Comparison of ENCODE assay signal across 1 cellular context in the genomic region with DNA sequence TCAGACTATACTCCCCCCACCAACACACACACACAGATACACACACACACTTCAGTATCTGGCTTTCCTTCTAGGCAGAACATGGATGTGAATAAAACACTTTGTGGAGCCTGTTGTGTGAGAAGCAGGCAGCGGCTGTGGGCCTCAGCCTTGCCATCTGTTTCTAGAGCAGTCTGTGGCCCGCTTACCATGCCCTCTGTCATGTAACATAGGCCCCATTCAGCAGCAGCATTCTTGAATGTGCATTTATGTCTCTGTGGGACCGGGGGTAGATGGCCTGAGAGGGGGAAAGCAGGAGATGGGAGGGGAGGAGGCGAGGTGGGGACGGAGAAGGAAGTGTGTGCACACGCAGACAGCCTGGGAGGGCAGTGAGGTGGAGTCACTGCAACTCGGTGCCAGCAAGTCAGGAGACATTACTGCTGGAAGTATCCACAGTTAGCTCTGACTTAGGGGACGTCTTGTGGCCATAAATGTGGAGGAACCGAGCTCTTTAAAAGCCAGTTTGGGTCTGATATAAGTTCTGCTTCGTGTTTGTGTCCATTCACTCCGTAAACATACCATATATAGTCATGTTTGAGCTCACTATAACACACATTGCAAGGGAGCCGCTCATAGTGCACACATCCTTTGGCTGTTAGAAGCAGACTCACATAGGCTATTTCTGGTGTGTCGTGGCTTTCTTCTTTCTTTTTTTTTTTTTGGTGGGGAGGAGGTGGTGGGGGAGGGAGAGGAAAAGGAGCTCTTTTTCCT.
TF ChIP-seq lines count a peak whose summit lies in the region.

No MANE protein-coding gene starts in this region.

TF ChIP-seq in HepG2, 621 proteins besides CTCF, POLR2A, EP300 and RAD21 (continued from another document):
- no peak for TF ChIP-seq FOXA1 (IDR thresholded peaks at IDR 0.05)
- TF ChIP-seq FOXA1 (CRISPR knock-in tag; IDR thresholded peaks at IDR 0.05), result no peak
- TF ChIP-seq ZFP91 (CRISPR knock-in tag; IDR thresholded peaks at IDR 0.05; ENCODE audit: borderline replicate concordance), result peak; percentile 61
- 0 out of 2 replicates have a peak, but pooled peaks have one; percentile 2 for TF ChIP-seq ZNF775 (CRISPR knock-in tag; IDR thresholded peaks at IDR 0.05; ENCODE audit: borderline replicate concordance)
- TF ChIP-seq, protein P1, sequence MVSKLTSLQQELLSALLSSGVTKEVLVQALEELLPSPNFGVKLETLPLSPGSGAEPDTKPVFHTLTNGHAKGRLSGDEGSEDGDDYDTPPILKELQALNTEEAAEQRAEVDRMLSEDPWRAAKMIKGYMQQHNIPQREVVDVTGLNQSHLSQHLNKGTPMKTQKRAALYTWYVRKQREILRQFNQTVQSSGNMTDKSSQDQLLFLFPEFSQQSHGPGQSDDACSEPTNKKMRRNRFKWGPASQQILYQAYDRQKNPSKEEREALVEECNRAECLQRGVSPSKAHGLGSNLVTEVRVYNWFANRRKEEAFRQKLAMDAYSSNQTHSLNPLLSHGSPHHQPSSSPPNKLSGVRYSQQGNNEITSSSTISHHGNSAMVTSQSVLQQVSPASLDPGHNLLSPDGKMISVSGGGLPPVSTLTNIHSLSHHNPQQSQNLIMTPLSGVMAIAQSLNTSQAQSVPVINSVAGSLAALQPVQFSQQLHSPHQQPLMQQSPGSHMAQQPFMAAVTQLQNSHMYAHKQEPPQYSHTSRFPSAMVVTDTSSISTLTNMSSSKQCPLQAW (CRISPR knock-in tag; IDR thresholded peaks at IDR 0.05), result 0 out of 2 replicates have a peak, but pooled peaks have one; percentile 54
- TF ChIP-seq MBD4 (IDR thresholded peaks at IDR 0.05; ENCODE audit: borderline replicate concordance, low read length), result no peak
- no peak for TF ChIP-seq NFRKB (IDR thresholded peaks at IDR 0.05)
- peak; percentile 76 for TF ChIP-seq ZNF788 (CRISPR knock-in tag; IDR thresholded peaks at IDR 0.05; ENCODE audit: borderline replicate concordance)
- no peak for TF ChIP-seq ZNF556 (CRISPR knock-in tag; IDR thresholded peaks at IDR 0.05; ENCODE audit: borderline replicate concordance)
- no peak for TF ChIP-seq RARA (CRISPR knock-in tag; IDR thresholded peaks at IDR 0.05)
- no peak for TF ChIP-seq DZIP1 (CRISPR knock-in tag; IDR thresholded peaks at IDR 0.05)
- TF ChIP-seq NR3C1 (CRISPR knock-in tag; IDR thresholded peaks at IDR 0.05), result no peak
- no peak for TF ChIP-seq NCOR1 (IDR thresholded peaks at IDR 0.05; ENCODE audit: borderline replicate concordance, low read length)
- TF ChIP-seq, protein P2, sequence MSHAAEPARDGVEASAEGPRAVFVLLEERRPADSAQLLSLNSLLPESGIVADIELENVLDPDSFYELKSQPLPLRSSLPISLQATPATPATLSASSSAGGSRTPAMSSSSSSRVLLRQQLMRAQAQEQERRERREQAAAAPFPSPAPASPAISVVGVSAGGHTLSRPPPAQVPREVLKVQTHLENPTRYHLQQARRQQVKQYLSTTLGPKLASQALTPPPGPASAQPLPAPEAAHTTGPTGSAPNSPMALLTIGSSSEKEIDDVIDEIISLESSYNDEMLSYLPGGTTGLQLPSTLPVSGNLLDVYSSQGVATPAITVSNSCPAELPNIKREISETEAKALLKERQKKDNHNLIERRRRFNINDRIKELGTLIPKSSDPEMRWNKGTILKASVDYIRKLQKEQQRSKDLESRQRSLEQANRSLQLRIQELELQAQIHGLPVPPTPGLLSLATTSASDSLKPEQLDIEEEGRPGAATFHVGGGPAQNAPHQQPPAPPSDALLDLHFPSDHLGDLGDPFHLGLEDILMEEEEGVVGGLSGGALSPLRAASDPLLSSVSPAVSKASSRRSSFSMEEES (CRISPR knock-in tag; IDR thresholded peaks at IDR 0.05), result no peak
- TF ChIP-seq, protein P3, sequence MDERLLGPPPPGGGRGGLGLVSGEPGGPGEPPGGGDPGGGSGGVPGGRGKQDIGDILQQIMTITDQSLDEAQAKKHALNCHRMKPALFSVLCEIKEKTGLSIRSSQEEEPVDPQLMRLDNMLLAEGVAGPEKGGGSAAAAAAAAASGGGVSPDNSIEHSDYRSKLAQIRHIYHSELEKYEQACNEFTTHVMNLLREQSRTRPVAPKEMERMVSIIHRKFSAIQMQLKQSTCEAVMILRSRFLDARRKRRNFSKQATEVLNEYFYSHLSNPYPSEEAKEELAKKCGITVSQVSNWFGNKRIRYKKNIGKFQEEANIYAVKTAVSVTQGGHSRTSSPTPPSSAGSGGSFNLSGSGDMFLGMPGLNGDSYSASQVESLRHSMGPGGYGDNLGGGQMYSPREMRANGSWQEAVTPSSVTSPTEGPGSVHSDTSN (CRISPR knock-in tag; IDR thresholded peaks at IDR 0.05), result no peak
- TF ChIP-seq XBP1 (CRISPR knock-in tag; IDR thresholded peaks at IDR 0.05), result no peak
- TF ChIP-seq, protein P4, sequence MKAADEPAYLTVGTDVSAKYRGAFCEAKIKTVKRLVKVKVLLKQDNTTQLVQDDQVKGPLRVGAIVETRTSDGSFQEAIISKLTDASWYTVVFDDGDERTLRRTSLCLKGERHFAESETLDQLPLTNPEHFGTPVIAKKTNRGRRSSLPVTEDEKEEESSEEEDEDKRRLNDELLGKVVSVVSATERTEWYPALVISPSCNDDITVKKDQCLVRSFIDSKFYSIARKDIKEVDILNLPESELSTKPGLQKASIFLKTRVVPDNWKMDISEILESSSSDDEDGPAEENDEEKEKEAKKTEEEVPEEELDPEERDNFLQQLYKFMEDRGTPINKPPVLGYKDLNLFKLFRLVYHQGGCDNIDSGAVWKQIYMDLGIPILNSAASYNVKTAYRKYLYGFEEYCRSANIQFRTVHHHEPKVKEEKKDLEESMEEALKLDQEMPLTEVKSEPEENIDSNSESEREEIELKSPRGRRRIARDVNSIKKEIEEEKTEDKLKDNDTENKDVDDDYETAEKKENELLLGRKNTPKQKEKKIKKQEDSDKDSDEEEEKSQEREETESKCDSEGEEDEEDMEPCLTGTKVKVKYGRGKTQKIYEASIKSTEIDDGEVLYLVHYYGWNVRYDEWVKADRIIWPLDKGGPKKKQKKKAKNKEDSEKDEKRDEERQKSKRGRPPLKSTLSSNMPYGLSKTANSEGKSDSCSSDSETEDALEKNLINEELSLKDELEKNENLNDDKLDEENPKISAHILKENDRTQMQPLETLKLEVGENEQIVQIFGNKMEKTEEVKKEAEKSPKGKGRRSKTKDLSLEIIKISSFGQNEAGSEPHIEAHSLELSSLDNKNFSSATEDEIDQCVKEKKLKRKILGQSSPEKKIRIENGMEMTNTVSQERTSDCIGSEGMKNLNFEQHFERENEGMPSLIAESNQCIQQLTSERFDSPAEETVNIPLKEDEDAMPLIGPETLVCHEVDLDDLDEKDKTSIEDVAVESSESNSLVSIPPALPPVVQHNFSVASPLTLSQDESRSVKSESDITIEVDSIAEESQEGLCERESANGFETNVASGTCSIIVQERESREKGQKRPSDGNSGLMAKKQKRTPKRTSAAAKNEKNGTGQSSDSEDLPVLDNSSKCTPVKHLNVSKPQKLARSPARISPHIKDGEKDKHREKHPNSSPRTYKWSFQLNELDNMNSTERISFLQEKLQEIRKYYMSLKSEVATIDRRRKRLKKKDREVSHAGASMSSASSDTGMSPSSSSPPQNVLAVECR (CRISPR knock-in tag; IDR thresholded peaks at IDR 0.05; ENCODE audit: borderline replicate concordance), result peak; percentile 23; the same call in 1 of the 2 replicates
- TF ChIP-seq KLF15 (CRISPR knock-in tag; IDR thresholded peaks at IDR 0.05; ENCODE audit: borderline replicate concordance), result no peak
- TF ChIP-seq, protein P5, sequence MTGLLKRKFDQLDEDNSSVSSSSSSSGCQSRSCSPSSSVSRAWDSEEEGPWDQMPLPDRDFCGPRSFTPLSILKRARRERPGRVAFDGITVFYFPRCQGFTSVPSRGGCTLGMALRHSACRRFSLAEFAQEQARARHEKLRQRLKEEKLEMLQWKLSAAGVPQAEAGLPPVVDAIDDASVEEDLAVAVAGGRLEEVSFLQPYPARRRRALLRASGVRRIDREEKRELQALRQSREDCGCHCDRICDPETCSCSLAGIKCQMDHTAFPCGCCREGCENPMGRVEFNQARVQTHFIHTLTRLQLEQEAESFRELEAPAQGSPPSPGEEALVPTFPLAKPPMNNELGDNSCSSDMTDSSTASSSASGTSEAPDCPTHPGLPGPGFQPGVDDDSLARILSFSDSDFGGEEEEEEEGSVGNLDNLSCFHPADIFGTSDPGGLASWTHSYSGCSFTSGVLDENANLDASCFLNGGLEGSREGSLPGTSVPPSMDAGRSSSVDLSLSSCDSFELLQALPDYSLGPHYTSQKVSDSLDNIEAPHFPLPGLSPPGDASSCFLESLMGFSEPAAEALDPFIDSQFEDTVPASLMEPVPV (CRISPR knock-in tag; IDR thresholded peaks at IDR 0.05), result no peak
- no peak for TF ChIP-seq SRSF1 (optimal IDR thresholded peaks at IDR 0.05; ENCODE audit: low read depth, low read length)
- TF ChIP-seq, protein P6, sequence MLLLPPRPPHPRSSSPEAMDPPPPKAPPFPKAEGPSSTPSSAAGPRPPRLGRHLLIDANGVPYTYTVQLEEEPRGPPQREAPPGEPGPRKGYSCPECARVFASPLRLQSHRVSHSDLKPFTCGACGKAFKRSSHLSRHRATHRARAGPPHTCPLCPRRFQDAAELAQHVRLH (CRISPR knock-in tag; IDR thresholded peaks at IDR 0.05; ENCODE audit: borderline replicate concordance, low read depth), result no peak
- TF ChIP-seq AHR (CRISPR knock-in tag; IDR thresholded peaks at IDR 0.05), result no peak
- no peak for TF ChIP-seq ZNF530 (CRISPR knock-in tag; IDR thresholded peaks at IDR 0.05; ENCODE audit: low read depth)
